Comparison of ENCODE assay signal across 22 cellular contexts in genomic region chr17:13593021-13593751, GRCh38.
"Had no signal": no experiment of that assay in that cellular context is flagged by ENCODE, and none has a peak within 500 bp of the region (broad histone marks: within the 10 kb centered on the region; RNA-seq: fewer than 3 reads in every experiment).

No MANE protein-coding gene starts in this region.

- H3K9me3 Mint-ChIP-seq: activated naive CD8-positive, alpha-beta T cell treated with anti-CD3 and anti-CD28 coated beads for 36 hours; endodermal cell; mesothelial cell of epicardium; type B pancreatic cell had no signal

- DNase-seq: activated CD4-positive, alpha-beta T cell treated with anti-CD3 and anti-CD28 coated beads for 36 hours; activated CD4-positive, alpha-beta T cell treated with anti-CD3 and anti-CD28 coated beads, Interleukin-2, amount 50 U/mL, for 48 hours; activated gamma-delta T cell; activated naive CD8-positive, alpha-beta T cell treated with anti-CD3 and anti-CD28 coated beads for 36 hours; amygdala; body of pancreas; caudate nucleus; colonic mucosa; endodermal cell; foreskin melanocyte; glutamatergic neuron; hypothalamus; islet precursor cell; occipital lobe; retina; T-helper 17 cell; testis had no signal

- H3K9me3 ChIP-seq: body of pancreas, colonic mucosa, testis had no signal

- H3K4me1 ChIP-seq: body of pancreas, colonic mucosa, testis had no signal

- ATAC-seq: activated CD4-positive, alpha-beta T cell treated with anti-CD3 and anti-CD28 coated beads for 36 hours; body of pancreas; left lobe of liver; T-helper 17 cell had no signal

- H3K27ac Mint-ChIP-seq: activated CD4-positive, alpha-beta T cell treated with anti-CD3 and anti-CD28 coated beads for 36 hours; activated naive CD8-positive, alpha-beta T cell treated with anti-CD3 and anti-CD28 coated beads for 36 hours; endodermal cell; T-helper 17 cell; type B pancreatic cell had no signal

- H3K27ac ChIP-seq: body of pancreas, colonic mucosa, epithelial cell of prostate, testis had no signal

- H3K4me3 ChIP-seq: body of pancreas, colonic mucosa, lung, testis had no signal

- H3K4me3 Mint-ChIP-seq: activated CD4-positive, alpha-beta T cell treated with anti-CD3 and anti-CD28 coated beads for 36 hours; activated naive CD8-positive, alpha-beta T cell treated with anti-CD3 and anti-CD28 coated beads for 36 hours; endodermal cell; mesothelial cell of epicardium; T-helper 17 cell; type B pancreatic cell had no signal

- H3K36me3 ChIP-seq: colonic mucosa had no signal

- H3K27me3 ChIP-seq: colonic mucosa, testis had no signal

- H3K36me3 Mint-ChIP-seq: activated naive CD8-positive, alpha-beta T cell treated with anti-CD3 and anti-CD28 coated beads for 36 hours; mesothelial cell of epicardium had no signal
